ENCODE assay signal across 10 cellular contexts in genomic region chr19:35777411-35777841, GRCh38. TPM values are rescaled to one million over a fixed set of nuclear protein-coding genes. Genes with fewer than 3 reads are reported as not detected.
DNase-seq lines count a peak whose midpoint lies in the region; ATAC-seq, FAIRE-seq and TF ChIP-seq lines count a peak whose summit lies in the region.
"Had no signal": no experiment of that assay in that cellular context is flagged by ENCODE, and none has a peak within 500 bp of the region (broad histone marks: within the 10 kb centered on the region; RNA-seq: fewer than 3 reads in every experiment).

No MANE protein-coding gene starts in this region.

- no peaks in the 10 kb centered on the region for H3K27me3 ChIP-seq in neuronal stem cell (ENCODE audit: control insufficient read depth in 3 of 3, insufficient read depth in 3 of 3, low read depth in 1 of 3, low read length in 3 of 3)

- H3K27ac Mint-ChIP-seq in IgD-negative memory B cell, result peak overlapping the region in 2 of 3 donors; percentile 68 to 85
- H3K27ac Mint-ChIP-seq: activated naive CD4-positive, alpha-beta T cell treated with anti-CD3 and anti-CD28 coated beads, Interleukin-2, amount 50 U/mL, for 24 hours had no signal

- peak overlapping the region; percentile 13 for H2BK15ac ChIP-seq in neuronal stem cell (ENCODE audit: low read length)

- peak overlapping the region; percentile 45 for H2AK5ac ChIP-seq in neuronal stem cell (ENCODE audit: low read depth, low read length)

- peak overlapping the region; percentile 84 for H3K9ac ChIP-seq in neuronal stem cell (ENCODE audit: low read depth, low read length, poor library complexity)

- no peak overlapping the region for H4K8ac ChIP-seq in neuronal stem cell (ENCODE audit: low read depth, low read length)

- FAIRE-seq in H54 (lab: Jason Lieb, UNC), result no peak
- FAIRE-seq: islet of Langerhans had no signal

- peak overlapping the region in 2 of 4 donors; percentile 65 to 68 for H3K4me3 Mint-ChIP-seq in IgD-negative memory B cell

- no peak for TF ChIP-seq POLR2A in H54 (IDR thresholded peaks at IDR 0.05; ENCODE audit: low read depth, low read length)

- no peak overlapping the region for H2BK120ac ChIP-seq in neuronal stem cell (ENCODE audit: low read depth, low read length)

- H3K14ac ChIP-seq in neuronal stem cell (ENCODE audit: low read length), result no peak overlapping the region

- peaks cover 2% of the 10 kb centered on the region for H3K79me1 ChIP-seq in neuronal stem cell (ENCODE audit: low read depth, low read length)

- no peak overlapping the region for H3K4ac ChIP-seq in neuronal stem cell (ENCODE audit: low read length)

- TF ChIP-seq CTCF in foreskin fibroblast (IDR thresholded peaks at IDR 0.05; ENCODE audit: low read depth, low read length), result no peak

- no CpG with 5 or more reads among the region's 14 CpGs for WGBS in neuronal stem cell (ENCODE audit: extremely low coverage in 2 of 2, insufficient read length in 2 of 2, insufficient replicate concordance in 1 of 2), 2 donors

- H3K9me3 ChIP-seq in neuronal stem cell (replicated peaks in 1 of 2; ENCODE audit: control insufficient read depth in 2 of 2, insufficient read depth in 1 of 2, low read depth in 1 of 2, low read length in 2 of 2), result no peaks in the 10 kb centered on the region

- no peak overlapping the region for H3K27ac ChIP-seq in neuronal stem cell (replicated peaks; ENCODE audit: low read length)

- DNase-seq in epidermal melanocyte (ENCODE audit: insufficient read length, low spot score), result peak; percentile 60
- no peak for DNase-seq in neuronal stem cell (ENCODE audit: low spot score)
- no peak for DNase-seq in H54 (ENCODE audit: insufficient read length, low spot score)
- DNase-seq in foreskin fibroblast, result no peak
- DNase-seq: activated CD4-positive, alpha-beta T cell treated with anti-CD3 and anti-CD28 coated beads, Interleukin-2, amount 50 U/mL, for 4 hours had no signal

- H3K4me3 ChIP-seq in neuronal stem cell (ENCODE audit: low read length in 2 of 2), result no peak overlapping the region
- H3K4me3 ChIP-seq in foreskin fibroblast (ENCODE audit: low read depth in 1 of 2, low read length in 2 of 2), result no peak overlapping the region
- H3K4me3 ChIP-seq: skin epidermis had no signal

- H3K4me2 ChIP-seq in neuronal stem cell (ENCODE audit: insufficient read depth, low read length, poor library complexity, severe bottlenecking), result peak overlapping the region; percentile 22

- H4K91ac ChIP-seq in neuronal stem cell (ENCODE audit: low read depth, low read length, poor library complexity), result no peak overlapping the region

- H3K36me3 ChIP-seq in neuronal stem cell (replicated peaks in 1 of 2; ENCODE audit: control insufficient read depth in 2 of 2, insufficient read depth in 2 of 2, low read length in 2 of 2), result peaks cover 22 to 53% of the 10 kb centered on the region in 2 donors

- no peaks in the 10 kb centered on the region for H3K9me3 Mint-ChIP-seq in IgD-negative memory B cell
- H3K9me3 Mint-ChIP-seq: activated naive CD4-positive, alpha-beta T cell treated with anti-CD3 and anti-CD28 coated beads, Interleukin-2, amount 50 U/mL, for 24 hours had no signal

- peaks cover 19 to 21% of the 10 kb centered on the region in 2 donors for H3K4me1 ChIP-seq in neuronal stem cell (ENCODE audit: control insufficient read depth in 2 of 2, insufficient read depth in 1 of 2, low read depth in 1 of 2, low read length in 2 of 2)

- ATAC-seq in GM21717 (IDR thresholded peaks at IDR 0.05; ENCODE audit: unreplicated experiment), result no peak

- H3K4me1 Mint-ChIP-seq in IgD-negative memory B cell, result peaks cover 0 to 10% (median 9%) of the 10 kb centered on the region in 3 donors

- peak overlapping the region; percentile 44 for H2BK5ac ChIP-seq in neuronal stem cell (ENCODE audit: low read length)

- H3K23ac ChIP-seq in neuronal stem cell (ENCODE audit: low read depth, low read length, poor library complexity), result peak overlapping the region; percentile 48

- peaks cover 6% of the 10 kb centered on the region for H3K36me3 Mint-ChIP-seq in IgD-negative memory B cell
- H3K36me3 Mint-ChIP-seq: activated naive CD4-positive, alpha-beta T cell treated with anti-CD3 and anti-CD28 coated beads, Interleukin-2, amount 50 U/mL, for 24 hours had no signal

- H2AFZ ChIP-seq in neuronal stem cell (ENCODE audit: low read length), result no peak overlapping the region

- H3K27me3 Mint-ChIP-seq in IgD-negative memory B cell, result no peaks in the 10 kb centered on the region
- H3K27me3 Mint-ChIP-seq: activated naive CD4-positive, alpha-beta T cell treated with anti-CD3 and anti-CD28 coated beads, Interleukin-2, amount 50 U/mL, for 24 hours had no signal

- H3K18ac ChIP-seq in neuronal stem cell (ENCODE audit: low read length), result peak overlapping the region; percentile 74

- H2BK12ac ChIP-seq in neuronal stem cell (ENCODE audit: low read length), result no peak overlapping the region

RNA-seq across cellular contexts. Expression of gene ARHGAP33, which starts 2.1 kb away (rescaled TPM):
- polyA plus RNA-seq in IgD-negative memory B cell, result not detected
- polyA plus RNA-seq in neuronal stem cell (2013, experiment 1 of 2), result 36.2 TPM
- polyA plus RNA-seq in neuronal stem cell (2013, experiment 2 of 2), result 37.5 TPM

RNA-seq across cellular contexts. Expression of gene PROSER3, which starts 19.4 kb away (rescaled TPM):
- 7.3 TPM for polyA plus RNA-seq in IgD-negative memory B cell
- polyA plus RNA-seq in neuronal stem cell (2013, experiment 1 of 2), result 36.6 TPM
- polyA plus RNA-seq in neuronal stem cell (2013, experiment 2 of 2), result 35.2 TPM

RNA-seq across cellular contexts. Expression of gene HSPB6, which starts 20.6 kb away (rescaled TPM):
- polyA plus RNA-seq in IgD-negative memory B cell, result not detected
- 2.6 TPM for polyA plus RNA-seq in neuronal stem cell (2013, experiment 1 of 2)
- 2.4 TPM for polyA plus RNA-seq in neuronal stem cell (2013, experiment 2 of 2)

RNA-seq across cellular contexts. Expression of gene LIN37, which starts 29.1 kb away (rescaled TPM):
- 8.2 TPM for polyA plus RNA-seq in IgD-negative memory B cell
- 5.9 TPM for polyA plus RNA-seq in neuronal stem cell (2013, experiment 1 of 2)
- polyA plus RNA-seq in neuronal stem cell (2013, experiment 2 of 2), result 5.2 TPM

RNA-seq across cellular contexts. Expression of gene PSENEN, which starts 32.0 kb away (rescaled TPM):
- polyA plus RNA-seq in IgD-negative memory B cell, result 85.0 TPM
- polyA plus RNA-seq in neuronal stem cell (2013, experiment 1 of 2), result 84.6 TPM
- polyA plus RNA-seq in neuronal stem cell (2013, experiment 2 of 2), result 82.8 TPM
